In genomic region chr11:10715571-10715970, GRCh38 we compare ENCODE assay signal across 19 cellular contexts. TPM values are rescaled to one million over a fixed set of nuclear protein-coding genes. Genes with fewer than 3 reads are reported as not detected.
"Had no signal": no experiment of that assay in that cellular context is flagged by ENCODE, and none has a peak within 500 bp of the region (broad histone marks: within the 10 kb centered on the region; RNA-seq: fewer than 3 reads in every experiment).

No MANE protein-coding gene starts in this region.

- H3K9me3 ChIP-seq: body of pancreas, colonic mucosa, heart left ventricle, left ventricle myocardium inferior, pancreas, sigmoid colon, thoracic aorta had no signal

- H3K27ac ChIP-seq: body of pancreas, colonic mucosa, heart left ventricle, left ventricle myocardium inferior, pancreas, sigmoid colon, thoracic aorta had no signal

- H3K4me3 Mint-ChIP-seq: activated CD4-positive, alpha-beta T cell treated with anti-CD3 and anti-CD28 coated beads, Interleukin-2, amount 10 ng/mL, durations not matched to agents 7 days and 5 days; activated CD8-positive, alpha-beta T cell treated with anti-CD3 and anti-CD28 coated beads, Interleukin-2, amount 10 ng/mL, durations not matched to agents 7 days and 5 days; activated naive CD4-positive, alpha-beta T cell treated with anti-CD3 and anti-CD28 coated beads for 36 hours; activated T-cell treated with anti-CD3 and anti-CD28 coated beads, Interleukin-2, amount 50 U/mL, for 4 hours; memory B cell; natural killer cell; stimulated activated memory B cell treated with anti-CD40 and anti-IgM and Interleukin-4, amounts not matched to agents 10 μg/mL and 1 μg/mL and 100 μg/mL, for 72 hours had no signal

- DNase-seq: activated CD4-positive, alpha-beta T cell treated with anti-CD3 and anti-CD28 coated beads, Interleukin-2, amount 10 ng/mL, durations not matched to agents 7 days and 5 days; activated CD8-positive, alpha-beta T cell treated with anti-CD3 and anti-CD28 coated beads, Interleukin-2, amount 10 ng/mL, durations not matched to agents 7 days and 5 days; activated naive CD4-positive, alpha-beta T cell treated with anti-CD3 and anti-CD28 coated beads for 36 hours; activated T-cell treated with anti-CD3 and anti-CD28 coated beads, Interleukin-2, amount 50 U/mL, for 4 hours; body of pancreas; central memory CD4-positive, alpha-beta T cell; colonic mucosa; erythroblast; heart left ventricle; left ventricle myocardium inferior; natural killer cell; pancreas; sigmoid colon; stimulated activated CD4-positive, alpha-beta T cell treated with anti-CD3 and anti-CD28 coated beads, Interleukin-4, amount 100 ng/mL, for 4 hours; T-helper 1 cell; T-helper 9 cell had no signal

- H3K27ac Mint-ChIP-seq: activated CD4-positive, alpha-beta T cell treated with anti-CD3 and anti-CD28 coated beads, Interleukin-2, amount 10 ng/mL, durations not matched to agents 7 days and 5 days; activated CD8-positive, alpha-beta T cell treated with anti-CD3 and anti-CD28 coated beads, Interleukin-2, amount 10 ng/mL, durations not matched to agents 7 days and 5 days; activated naive CD4-positive, alpha-beta T cell treated with anti-CD3 and anti-CD28 coated beads for 36 hours; memory B cell; natural killer cell; stimulated activated memory B cell treated with anti-CD40 and anti-IgM and Interleukin-4, amounts not matched to agents 10 μg/mL and 1 μg/mL and 100 μg/mL, for 72 hours had no signal

- H3K4me1 Mint-ChIP-seq: activated CD4-positive, alpha-beta T cell treated with anti-CD3 and anti-CD28 coated beads, Interleukin-2, amount 10 ng/mL, durations not matched to agents 7 days and 5 days; memory B cell; natural killer cell; stimulated activated memory B cell treated with anti-CD40 and anti-IgM and Interleukin-4, amounts not matched to agents 10 μg/mL and 1 μg/mL and 100 μg/mL, for 72 hours had no signal

- H3K36me3 Mint-ChIP-seq: natural killer cell; stimulated activated memory B cell treated with anti-CD40 and anti-IgM and Interleukin-4, amounts not matched to agents 10 μg/mL and 1 μg/mL and 100 μg/mL, for 72 hours had no signal

- H3K27me3 ChIP-seq: body of pancreas, colonic mucosa, pancreas, sigmoid colon had no signal

- H3K4me1 ChIP-seq: body of pancreas, colonic mucosa, heart left ventricle, left ventricle myocardium inferior, pancreas had no signal

- H3K4me3 ChIP-seq: body of pancreas, colonic mucosa, heart left ventricle, left ventricle myocardium inferior, pancreas, sigmoid colon, thoracic aorta had no signal

- H3K36me3 ChIP-seq: colonic mucosa, heart left ventricle, left ventricle myocardium inferior, pancreas, sigmoid colon, thoracic aorta had no signal

- H3K9me3 Mint-ChIP-seq: activated CD4-positive, alpha-beta T cell treated with anti-CD3 and anti-CD28 coated beads, Interleukin-2, amount 10 ng/mL, durations not matched to agents 7 days and 5 days; activated naive CD4-positive, alpha-beta T cell treated with anti-CD3 and anti-CD28 coated beads for 36 hours; activated T-cell treated with anti-CD3 and anti-CD28 coated beads, Interleukin-2, amount 50 U/mL, for 4 hours; memory B cell; natural killer cell; stimulated activated memory B cell treated with anti-CD40 and anti-IgM and Interleukin-4, amounts not matched to agents 10 μg/mL and 1 μg/mL and 100 μg/mL, for 72 hours had no signal

RNA-seq across cellular contexts. Expression of gene IRAG1, which starts 22.0 kb away (rescaled TPM):
- total RNA-seq: activated CD4-positive, alpha-beta T cell treated with anti-CD3 and anti-CD28 coated beads, Interleukin-2, amount 10 ng/mL, durations not matched to agents 7 days and 5 days; activated CD8-positive, alpha-beta T cell treated with anti-CD3 and anti-CD28 coated beads, Interleukin-2, amount 10 ng/mL, durations not matched to agents 7 days and 5 days; activated naive CD4-positive, alpha-beta T cell treated with anti-CD3 and anti-CD28 coated beads for 36 hours had no signal
